Comparison of ENCODE assay signal across 8 cellular contexts in genomic region chr1:157963713-157964112, GRCh38. TPM values are rescaled to one million over a fixed set of nuclear protein-coding genes. Genes with fewer than 3 reads are reported as not detected.
DNase-seq lines count a peak whose midpoint lies in the region; ATAC-seq lines count a peak whose summit lies in the region.

No MANE protein-coding gene starts in this region.

- no peak overlapping the region for H4K91ac ChIP-seq in mesenchymal stem cell (ENCODE audit: low read length)

- no peak overlapping the region for H3K4ac ChIP-seq in mesenchymal stem cell (ENCODE audit: low read depth in 1 of 2, low read length in 2 of 2)

- H3K23ac ChIP-seq in mesenchymal stem cell (ENCODE audit: low read length in 2 of 2): no peak overlapping the region

- H3K36me3 ChIP-seq in HAP-1 (replicated peaks) (no peaks in the 10 kb centered on the region), mesenchymal stem cell (ENCODE audit: control insufficient read depth in 1 of 2, insufficient read depth in 2 of 2, low read depth in 1 of 2, low read length in 2 of 2) (no peaks in the 10 kb centered on the region)

- no peak overlapping the region for H2BK120ac ChIP-seq in mesenchymal stem cell (ENCODE audit: low read depth, low read length)

- no peak overlapping the region for H2BK15ac ChIP-seq in mesenchymal stem cell (ENCODE audit: low read depth, poor library complexity, severe bottlenecking)

- no peak overlapping the region for H3K14ac ChIP-seq in mesenchymal stem cell (ENCODE audit: low read length in 2 of 2)

- no peak overlapping the region for H3K4me2 ChIP-seq in mesenchymal stem cell (ENCODE audit: low read length, poor library complexity, severe bottlenecking)

- H3K4me3 ChIP-seq in HAP-1 (no peak overlapping the region), mesenchymal stem cell (ENCODE audit: insufficient read depth in 1 of 2, low read depth in 1 of 2, low read length in 2 of 2) (no peak overlapping the region)

- H3K79me1 ChIP-seq in mesenchymal stem cell (replicated peaks; ENCODE audit: low read length, poor library complexity, severe bottlenecking): peaks cover 2% of the 10 kb centered on the region

- H2AK5ac ChIP-seq in mesenchymal stem cell (ENCODE audit: low read length, severe bottlenecking): peak overlapping the region; percentile 100

- no peak overlapping the region for H2AFZ ChIP-seq in mesenchymal stem cell (ENCODE audit: low read depth, low read length)

- no peak overlapping the region for H2BK12ac ChIP-seq in mesenchymal stem cell (ENCODE audit: low read length in 2 of 2)

- 19% methylated on average over 4 of the region's 5 CpGs for WGBS in mesenchymal stem cell

- peak overlapping the region; percentile 74 for H2BK5ac ChIP-seq in mesenchymal stem cell (ENCODE audit: low read depth, low read length, poor library complexity, severe bottlenecking)

- H3K4me1 ChIP-seq in HAP-1 (no peaks in the 10 kb centered on the region), mesenchymal stem cell (ENCODE audit: control insufficient read depth, insufficient read depth, low read depth, low read length) (peaks cover 35% of the 10 kb centered on the region)

- DNase-seq in COR-L47 (lab: John Stamatoyannopoulos, UW) (peak; percentile 42), HAP-1 (ENCODE audit: low spot score in 2 of 2) (peak; percentile 67 to 86), NCI-H446 treated with DMSO at 0.1 percent for 48 hours (lab: John Stamatoyannopoulos, UW) (peak; percentile 28), mesenchymal stem cell (peak; percentile 69)
- peak; percentile 66 to 68 for DNase-seq in activated CD4-positive, alpha-beta T cell treated with anti-CD3 and anti-CD28 coated beads, Interleukin-2, amount 50 U/mL, for 48 hours
- DNase-seq in effector CD4-positive, alpha-beta T cell: peak; percentile 21
- DNase-seq in stimulated activated CD8-positive, alpha-beta memory T cell treated with anti-CD3 and anti-CD28 coated beads, Interleukin-7, amount 100 ng/mL, for 48 hours (ENCODE audit: extremely low read depth in 1 of 2, low read depth in 1 of 2): peak; percentile 6 to 23

- H3K27me3 ChIP-seq in HAP-1 (ENCODE audit: low read depth) (peaks cover 45% of the 10 kb centered on the region), mesenchymal stem cell (ENCODE audit: control insufficient read depth in 1 of 2, insufficient read depth in 1 of 2, low read length in 2 of 2) (peaks cover 0 to 14% of the 10 kb centered on the region in 2 experiments)

- no peak overlapping the region for H4K8ac ChIP-seq in mesenchymal stem cell (ENCODE audit: low read length)

- no peak overlapping the region for H3K9ac ChIP-seq in mesenchymal stem cell (ENCODE audit: low read length)

- ATAC-seq in GM21381 (IDR thresholded peaks at IDR 0.05; ENCODE audit: unreplicated experiment): no peak

- peak overlapping the region; percentile 95 for H3K27ac ChIP-seq in mesenchymal stem cell (ENCODE audit: low read length, poor library complexity, severe bottlenecking)

- H3K18ac ChIP-seq in mesenchymal stem cell (ENCODE audit: low read depth in 1 of 2, low read length in 2 of 2): no peak overlapping the region

- no peaks in the 10 kb centered on the region for H3K9me3 ChIP-seq in HAP-1
- peaks cover 6% of the 10 kb centered on the region for H3K9me3 ChIP-seq in mesenchymal stem cell (ENCODE audit: control insufficient read depth, low read length)

- in situ Hi-C loops in HAP-1 (cut with MboI; ENCODE audit: low sequenced_read_pairs): loop anchor here (5.0 kb wide), 1 partner anchor 159 kb away; no protein-coding TSS in a partner anchor

RNA-seq across cellular contexts. Expression of gene KIRREL1, which starts 29.7 kb away (rescaled TPM):
- 133 TPM for polyA plus RNA-seq in mesenchymal stem cell (2013, experiment 1 of 2)
- polyA plus RNA-seq in mesenchymal stem cell (2013, experiment 2 of 2): 130 TPM

Comparison
In these comparisons a context has a peak if more than half of its experiments do, and no peak if none do; other contexts are left out.
1. DNase-seq: peak in every context shown above with its lines; median percentile 76 in HAP-1; 69 in mesenchymal stem cell; 67 in activated CD4-positive, alpha-beta T cell treated with anti-CD3 and anti-CD28 coated beads, Interleukin-2, amount 50 U/mL, for 48 hours; 42 in COR-L47; 28 in NCI-H446 treated with DMSO at 0.1 percent for 48 hours; 21 in effector CD4-positive, alpha-beta T cell; 14 in stimulated activated CD8-positive, alpha-beta memory T cell treated with anti-CD3 and anti-CD28 coated beads, Interleukin-7, amount 100 ng/mL, for 48 hours.